1 cellular context compared by ENCODE assay signal in the genomic region with DNA sequence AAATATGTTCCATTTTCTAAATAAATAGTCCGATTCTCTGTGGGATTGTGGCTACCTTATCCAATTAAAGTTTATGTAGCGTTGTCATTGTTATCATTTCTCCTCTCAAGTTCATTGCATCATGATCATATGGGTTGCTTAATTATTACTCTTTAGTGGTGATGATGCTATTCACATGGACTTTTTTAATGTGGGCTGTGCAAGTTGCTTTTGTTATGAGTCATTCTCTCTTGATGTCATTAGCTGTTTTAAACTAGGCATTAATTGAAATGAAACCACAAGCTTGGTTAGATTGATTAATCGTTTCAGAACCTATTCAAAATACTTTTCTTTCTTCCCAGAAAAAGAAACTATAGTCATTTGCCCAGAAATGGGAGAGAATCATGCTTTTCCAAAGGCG.
TF ChIP-seq lines count a peak whose summit lies in the region.

No MANE protein-coding gene starts in this region.

TF ChIP-seq in GM12878, 131 proteins besides CTCF, POLR2A, EP300 and RAD21 (continued from another document):
- peak; percentile 26; the same call in 1 of the 2 replicates for TF ChIP-seq BMI1 (IDR thresholded peaks at IDR 0.05; ENCODE audit: borderline replicate concordance)
- TF ChIP-seq SPI1 (IDR thresholded peaks at IDR 0.05; ENCODE audit: borderline replicate concordance, insufficient read depth, low read depth, low read length), result no peak
- peak; percentile 20; the same call in 1 of the 2 replicates for TF ChIP-seq JUNB (IDR thresholded peaks at IDR 0.05)
- TF ChIP-seq JUND (IDR thresholded peaks at IDR 0.05; ENCODE audit: low read depth, low read length), result peak; percentile 46; the same call in 1 of the 2 replicates
- TF ChIP-seq IKZF2 (IDR thresholded peaks at IDR 0.05), result peak; percentile 26 to 34; a peak in 2 of 4 replicates
- TF ChIP-seq MTA2 (IDR thresholded peaks at IDR 0.05; ENCODE audit: low read depth), result peak; percentile 93
- TF ChIP-seq ATF7 (IDR thresholded peaks at IDR 0.05; ENCODE audit: low read depth), result peak; percentile 80
- TF ChIP-seq, protein P1, sequence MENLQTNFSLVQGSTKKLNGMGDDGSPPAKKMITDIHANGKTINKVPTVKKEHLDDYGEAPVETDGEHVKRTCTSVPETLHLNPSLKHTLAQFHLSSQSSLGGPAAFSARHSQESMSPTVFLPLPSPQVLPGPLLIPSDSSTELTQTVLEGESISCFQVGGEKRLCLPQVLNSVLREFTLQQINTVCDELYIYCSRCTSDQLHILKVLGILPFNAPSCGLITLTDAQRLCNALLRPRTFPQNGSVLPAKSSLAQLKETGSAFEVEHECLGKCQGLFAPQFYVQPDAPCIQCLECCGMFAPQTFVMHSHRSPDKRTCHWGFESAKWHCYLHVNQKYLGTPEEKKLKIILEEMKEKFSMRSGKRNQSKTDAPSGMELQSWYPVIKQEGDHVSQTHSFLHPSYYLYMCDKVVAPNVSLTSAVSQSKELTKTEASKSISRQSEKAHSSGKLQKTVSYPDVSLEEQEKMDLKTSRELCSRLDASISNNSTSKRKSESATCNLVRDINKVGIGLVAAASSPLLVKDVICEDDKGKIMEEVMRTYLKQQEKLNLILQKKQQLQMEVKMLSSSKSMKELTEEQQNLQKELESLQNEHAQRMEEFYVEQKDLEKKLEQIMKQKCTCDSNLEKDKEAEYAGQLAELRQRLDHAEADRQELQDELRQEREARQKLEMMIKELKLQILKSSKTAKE (IDR thresholded peaks at IDR 0.05; ENCODE audit: low read depth, poor library complexity, severe bottlenecking), result no peak
- TF ChIP-seq, protein P2, sequence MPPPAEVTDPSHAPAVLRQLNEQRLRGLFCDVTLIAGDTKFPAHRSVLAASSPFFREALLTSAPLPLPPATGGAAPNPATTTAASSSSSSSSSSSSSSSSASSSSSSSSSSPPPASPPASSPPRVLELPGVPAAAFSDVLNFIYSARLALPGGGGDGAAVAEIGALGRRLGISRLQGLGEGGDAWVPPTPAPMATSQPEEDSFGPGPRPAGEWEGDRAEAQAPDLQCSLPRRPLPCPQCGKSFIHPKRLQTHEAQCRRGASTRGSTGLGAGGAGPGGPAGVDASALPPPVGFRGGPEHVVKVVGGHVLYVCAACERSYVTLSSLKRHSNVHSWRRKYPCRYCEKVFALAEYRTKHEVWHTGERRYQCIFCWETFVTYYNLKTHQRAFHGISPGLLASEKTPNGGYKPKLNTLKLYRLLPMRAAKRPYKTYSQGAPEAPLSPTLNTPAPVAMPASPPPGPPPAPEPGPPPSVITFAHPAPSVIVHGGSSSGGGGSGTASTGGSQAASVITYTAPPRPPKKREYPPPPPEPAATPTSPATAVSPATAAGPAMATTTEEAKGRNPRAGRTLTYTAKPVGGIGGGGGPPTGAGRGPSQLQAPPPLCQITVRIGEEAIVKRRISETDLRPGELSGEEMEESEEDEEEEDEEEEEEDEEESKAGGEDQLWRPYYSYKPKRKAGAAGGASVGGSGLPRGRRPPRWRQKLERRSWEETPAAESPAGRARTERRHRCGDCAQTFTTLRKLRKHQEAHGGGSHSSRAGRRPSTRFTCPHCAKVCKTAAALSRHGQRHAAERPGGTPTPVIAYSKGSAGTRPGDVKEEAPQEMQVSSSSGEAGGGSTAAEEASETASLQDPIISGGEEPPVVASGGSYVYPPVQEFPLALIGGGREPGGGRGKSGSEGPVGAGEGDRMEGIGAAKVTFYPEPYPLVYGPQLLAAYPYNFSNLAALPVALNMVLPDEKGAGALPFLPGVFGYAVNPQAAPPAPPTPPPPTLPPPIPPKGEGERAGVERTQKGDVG (CRISPR knock-in tag; IDR thresholded peaks at IDR 0.05), result no peak
- TF ChIP-seq, protein P3, sequence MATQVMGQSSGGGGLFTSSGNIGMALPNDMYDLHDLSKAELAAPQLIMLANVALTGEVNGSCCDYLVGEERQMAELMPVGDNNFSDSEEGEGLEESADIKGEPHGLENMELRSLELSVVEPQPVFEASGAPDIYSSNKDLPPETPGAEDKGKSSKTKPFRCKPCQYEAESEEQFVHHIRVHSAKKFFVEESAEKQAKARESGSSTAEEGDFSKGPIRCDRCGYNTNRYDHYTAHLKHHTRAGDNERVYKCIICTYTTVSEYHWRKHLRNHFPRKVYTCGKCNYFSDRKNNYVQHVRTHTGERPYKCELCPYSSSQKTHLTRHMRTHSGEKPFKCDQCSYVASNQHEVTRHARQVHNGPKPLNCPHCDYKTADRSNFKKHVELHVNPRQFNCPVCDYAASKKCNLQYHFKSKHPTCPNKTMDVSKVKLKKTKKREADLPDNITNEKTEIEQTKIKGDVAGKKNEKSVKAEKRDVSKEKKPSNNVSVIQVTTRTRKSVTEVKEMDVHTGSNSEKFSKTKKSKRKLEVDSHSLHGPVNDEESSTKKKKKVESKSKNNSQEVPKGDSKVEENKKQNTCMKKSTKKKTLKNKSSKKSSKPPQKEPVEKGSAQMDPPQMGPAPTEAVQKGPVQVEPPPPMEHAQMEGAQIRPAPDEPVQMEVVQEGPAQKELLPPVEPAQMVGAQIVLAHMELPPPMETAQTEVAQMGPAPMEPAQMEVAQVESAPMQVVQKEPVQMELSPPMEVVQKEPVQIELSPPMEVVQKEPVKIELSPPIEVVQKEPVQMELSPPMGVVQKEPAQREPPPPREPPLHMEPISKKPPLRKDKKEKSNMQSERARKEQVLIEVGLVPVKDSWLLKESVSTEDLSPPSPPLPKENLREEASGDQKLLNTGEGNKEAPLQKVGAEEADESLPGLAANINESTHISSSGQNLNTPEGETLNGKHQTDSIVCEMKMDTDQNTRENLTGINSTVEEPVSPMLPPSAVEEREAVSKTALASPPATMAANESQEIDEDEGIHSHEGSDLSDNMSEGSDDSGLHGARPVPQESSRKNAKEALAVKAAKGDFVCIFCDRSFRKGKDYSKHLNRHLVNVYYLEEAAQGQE (IDR thresholded peaks at IDR 0.05; ENCODE audit: low read depth, low read length), result no peak
- TF ChIP-seq, protein P4, sequence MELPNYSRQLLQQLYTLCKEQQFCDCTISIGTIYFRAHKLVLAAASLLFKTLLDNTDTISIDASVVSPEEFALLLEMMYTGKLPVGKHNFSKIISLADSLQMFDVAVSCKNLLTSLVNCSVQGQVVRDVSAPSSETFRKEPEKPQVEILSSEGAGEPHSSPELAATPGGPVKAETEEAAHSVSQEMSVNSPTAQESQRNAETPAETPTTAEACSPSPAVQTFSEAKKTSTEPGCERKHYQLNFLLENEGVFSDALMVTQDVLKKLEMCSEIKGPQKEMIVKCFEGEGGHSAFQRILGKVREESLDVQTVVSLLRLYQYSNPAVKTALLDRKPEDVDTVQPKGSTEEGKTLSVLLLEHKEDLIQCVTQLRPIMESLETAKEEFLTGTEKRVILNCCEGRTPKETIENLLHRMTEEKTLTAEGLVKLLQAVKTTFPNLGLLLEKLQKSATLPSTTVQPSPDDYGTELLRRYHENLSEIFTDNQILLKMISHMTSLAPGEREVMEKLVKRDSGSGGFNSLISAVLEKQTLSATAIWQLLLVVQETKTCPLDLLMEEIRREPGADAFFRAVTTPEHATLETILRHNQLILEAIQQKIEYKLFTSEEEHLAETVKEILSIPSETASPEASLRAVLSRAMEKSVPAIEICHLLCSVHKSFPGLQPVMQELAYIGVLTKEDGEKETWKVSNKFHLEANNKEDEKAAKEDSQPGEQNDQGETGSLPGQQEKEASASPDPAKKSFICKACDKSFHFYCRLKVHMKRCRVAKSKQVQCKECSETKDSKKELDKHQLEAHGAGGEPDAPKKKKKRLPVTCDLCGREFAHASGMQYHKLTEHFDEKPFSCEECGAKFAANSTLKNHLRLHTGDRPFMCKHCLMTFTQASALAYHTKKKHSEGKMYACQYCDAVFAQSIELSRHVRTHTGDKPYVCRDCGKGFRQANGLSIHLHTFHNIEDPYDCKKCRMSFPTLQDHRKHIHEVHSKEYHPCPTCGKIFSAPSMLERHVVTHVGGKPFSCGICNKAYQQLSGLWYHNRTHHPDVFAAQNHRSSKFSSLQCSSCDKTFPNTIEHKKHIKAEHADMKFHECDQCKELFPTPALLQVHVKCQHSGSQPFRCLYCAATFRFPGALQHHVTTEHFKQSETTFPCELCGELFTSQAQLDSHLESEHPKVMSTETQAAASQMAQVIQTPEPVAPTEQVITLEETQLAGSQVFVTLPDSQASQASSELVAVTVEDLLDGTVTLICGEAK (IDR thresholded peaks at IDR 0.05; ENCODE audit: borderline replicate concordance), result no peak
- TF ChIP-seq, protein P5, sequence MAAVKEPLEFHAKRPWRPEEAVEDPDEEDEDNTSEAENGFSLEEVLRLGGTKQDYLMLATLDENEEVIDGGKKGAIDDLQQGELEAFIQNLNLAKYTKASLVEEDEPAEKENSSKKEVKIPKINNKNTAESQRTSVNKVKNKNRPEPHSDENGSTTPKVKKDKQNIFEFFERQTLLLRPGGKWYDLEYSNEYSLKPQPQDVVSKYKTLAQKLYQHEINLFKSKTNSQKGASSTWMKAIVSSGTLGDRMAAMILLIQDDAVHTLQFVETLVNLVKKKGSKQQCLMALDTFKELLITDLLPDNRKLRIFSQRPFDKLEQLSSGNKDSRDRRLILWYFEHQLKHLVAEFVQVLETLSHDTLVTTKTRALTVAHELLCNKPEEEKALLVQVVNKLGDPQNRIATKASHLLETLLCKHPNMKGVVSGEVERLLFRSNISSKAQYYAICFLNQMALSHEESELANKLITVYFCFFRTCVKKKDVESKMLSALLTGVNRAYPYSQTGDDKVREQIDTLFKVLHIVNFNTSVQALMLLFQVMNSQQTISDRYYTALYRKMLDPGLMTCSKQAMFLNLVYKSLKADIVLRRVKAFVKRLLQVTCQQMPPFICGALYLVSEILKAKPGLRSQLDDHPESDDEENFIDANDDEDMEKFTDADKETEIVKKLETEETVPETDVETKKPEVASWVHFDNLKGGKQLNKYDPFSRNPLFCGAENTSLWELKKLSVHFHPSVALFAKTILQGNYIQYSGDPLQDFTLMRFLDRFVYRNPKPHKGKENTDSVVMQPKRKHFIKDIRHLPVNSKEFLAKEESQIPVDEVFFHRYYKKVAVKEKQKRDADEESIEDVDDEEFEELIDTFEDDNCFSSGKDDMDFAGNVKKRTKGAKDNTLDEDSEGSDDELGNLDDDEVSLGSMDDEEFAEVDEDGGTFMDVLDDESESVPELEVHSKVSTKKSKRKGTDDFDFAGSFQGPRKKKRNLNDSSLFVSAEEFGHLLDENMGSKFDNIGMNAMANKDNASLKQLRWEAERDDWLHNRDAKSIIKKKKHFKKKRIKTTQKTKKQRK (IDR thresholded peaks at IDR 0.05; ENCODE audit: low read depth, low read length), result no peak
- TF ChIP-seq DPF2 (IDR thresholded peaks at IDR 0.05), result peak; percentile 34; the same call in 1 of the 2 replicates
